In genomic region chr3:42696356-42697301, GRCh38 we compare ENCODE assay signal across 18 cellular contexts. TPM values are rescaled to one million over a fixed set of nuclear protein-coding genes. Genes with fewer than 3 reads are reported as not detected.
A peak's percentile ranks its signal among the peaks of the same experiment; 100 is the strongest.
DNase-seq lines count a peak whose midpoint lies in the region; ATAC-seq and TF ChIP-seq lines count a peak whose summit lies in the region.
"Had no signal": no experiment of that assay in that cellular context is flagged by ENCODE, and none has a peak within 500 bp of the region (broad histone marks: within the 10 kb centered on the region; RNA-seq: fewer than 3 reads in every experiment).

No MANE protein-coding gene starts in this region.

- ATAC-seq in SK-N-SH treated with all-trans-retinoic acid at 6 μM for 48 hours (no peak), IMR-90 (ENCODE audit: low read depth) (no peak), HG02759 (IDR thresholded peaks at IDR 0.05; ENCODE audit: unreplicated experiment) (no peak)

- H3K18ac ChIP-seq in IMR-90 (ENCODE audit: low read depth, low read length), result no peak overlapping the region
- no peak overlapping the region for H3K18ac ChIP-seq in mesendoderm (ENCODE audit: low read length)

- no peak for TF ChIP-seq EP300 in SK-N-SH (IDR thresholded peaks at IDR 0.05; ENCODE audit: borderline replicate concordance in 1 of 2, low read depth in 1 of 2, low read length in 1 of 2)
- TF ChIP-seq EP300 in stomach (IDR thresholded peaks at IDR 0.05), result no peak

- H3K79me1 ChIP-seq in IMR-90 (ENCODE audit: low read depth in 1 of 2, low read length in 2 of 2) (no peaks in the 10 kb centered on the region), mesendoderm (ENCODE audit: low read length) (no peaks in the 10 kb centered on the region)

- POLR2A ChIA-PET in SK-N-SH (lab: Yijun Ruan, JAX), result no interaction called here
- POLR2A ChIA-PET in IMR-90 (lab: Charles Lee; ENCODE audit: unreplicated experiment), result no interaction called here

- no TSS peak for BruUV-seq in IMR-90 (replicated peaks; lab: Mats Ljungman, UMichigan)

- TF ChIP-seq RAD21 in SK-N-SH (IDR thresholded peaks at IDR 0.05; ENCODE audit: low read length) (no peak), IMR-90 (IDR thresholded peaks at IDR 0.05; ENCODE audit: low read length) (no peak)

- in situ Hi-C loops in IMR-90 (cut with MboI; ENCODE audit: low sequenced_read_pairs), result no loop called here

- TF ChIP-seq POLR2A in IMR-90 (IDR thresholded peaks at IDR 0.05; ENCODE audit: low read depth, low read length), result no peak
- no peak for TF ChIP-seq POLR2A in stomach (IDR thresholded peaks at IDR 0.05)

- H3K9me3 ChIP-seq in SK-N-SH (no peaks in the 10 kb centered on the region), IMR-90 (ENCODE audit: control insufficient read depth, insufficient read depth, low read length) (no peaks in the 10 kb centered on the region), stomach (no peaks in the 10 kb centered on the region)
- H3K9me3 ChIP-seq: BE2C had no signal

- no peaks in the 10 kb centered on the region for H3F3A ChIP-seq in SK-N-SH (replicated peaks; ENCODE audit: insufficient read depth)

- H3K9me2 ChIP-seq in SK-N-SH, result no peaks in the 10 kb centered on the region

- no peak overlapping the region for H2BK20ac ChIP-seq in IMR-90 (ENCODE audit: low read depth, low read length)

- H3K27me3 ChIP-seq in SK-N-SH (ENCODE audit: insufficient read depth), result no peaks in the 10 kb centered on the region; the same call in 1 of the 2 replicates
- peaks cover 55% of the 10 kb centered on the region for H3K27me3 ChIP-seq in IMR-90 (ENCODE audit: control insufficient read depth, insufficient read depth, low read length)
- peaks cover 0 to 16% (median 0%) of the 10 kb centered on the region in 3 donors for H3K27me3 ChIP-seq in stomach
- no peaks in the 10 kb centered on the region for H3K27me3 ChIP-seq in mesendoderm (ENCODE audit: insufficient read depth, low read length, poor library complexity)
- H3K27me3 ChIP-seq: BE2C had no signal

- H3K56ac ChIP-seq in IMR-90 (ENCODE audit: extremely low read depth, insufficient read depth, low read length) (no peak overlapping the region), mesendoderm (ENCODE audit: low read length) (no peak overlapping the region)

- dilution Hi-C loops in IMR-90 (cut with HindIII; ENCODE audit: low sequenced_read_pairs, unreplicated experiment), result no loop called here

- peak overlapping the region; percentile 20 for H2AK9ac ChIP-seq in IMR-90 (replicated peaks; ENCODE audit: low read depth, low read length, poor library complexity)

- intact Hi-C loops in IMR-90 (cut with micrococcal nuclease) (no loop called here), stomach (cut with DNase I; ENCODE audit: low total_unique reads) (no loop called here)

- DNase-seq in SK-N-SH (peak; percentile 9), IMR-90 (no peak), mesenteric fat pad (ENCODE audit: low spot score) (peak; percentile 86), stomach (peak; percentile 17), CD1c-positive myeloid dendritic cell (ENCODE audit: extremely low spot score) (no peak), mesendoderm (no peak)
- DNase-seq: 8988T; BE2C; Calu3; CD4-positive, alpha-beta memory T cell; HCEC 1CT; NCI-H187 treated with DMSO at 0.1 percent for 48 hours; NCI-H446 had no signal

- H3K4ac ChIP-seq in IMR-90 (ENCODE audit: low read depth, low read length) (no peak overlapping the region), mesendoderm (ENCODE audit: low read depth, low read length) (no peak overlapping the region)

- no peak overlapping the region for H2BK15ac ChIP-seq in IMR-90 (ENCODE audit: low read depth, low read length)
- no peak overlapping the region for H2BK15ac ChIP-seq in mesendoderm (replicated peaks; ENCODE audit: low read depth)

- no peak overlapping the region for H2AFZ ChIP-seq in SK-N-SH (ENCODE audit: low read depth)
- H2AFZ ChIP-seq in IMR-90 (replicated peaks; ENCODE audit: low read length, poor library complexity), result peak overlapping the region; percentile 9

- no peak overlapping the region for H4K8ac ChIP-seq in IMR-90 (ENCODE audit: low read depth in 2 of 2, low read length in 2 of 2)
- H4K8ac ChIP-seq in mesendoderm (ENCODE audit: low read depth, low read length), result no peak overlapping the region

- H2BK120ac ChIP-seq in IMR-90 (ENCODE audit: low read depth, low read length) (no peak overlapping the region), mesendoderm (ENCODE audit: low read depth, low read length) (no peak overlapping the region)

- no peak overlapping the region for H3K9ac ChIP-seq in SK-N-SH
- H3K9ac ChIP-seq in IMR-90 (ENCODE audit: low read depth, low read length), result no peak overlapping the region
- H3K9ac ChIP-seq in mesendoderm (ENCODE audit: low read length), result no peak overlapping the region

- no peak overlapping the region for H2AK5ac ChIP-seq in IMR-90 (ENCODE audit: low read depth, low read length)
- H2AK5ac ChIP-seq in mesendoderm (ENCODE audit: low read length), result no peak overlapping the region

- no peaks in the 10 kb centered on the region for H3K36me3 ChIP-seq in SK-N-SH (replicated peaks in 1 of 2; ENCODE audit: control insufficient read depth in 1 of 2, insufficient read depth in 2 of 2, low read length in 1 of 2)
- H3K36me3 ChIP-seq in IMR-90 (ENCODE audit: control insufficient read depth, insufficient read depth, low read length), result no peaks in the 10 kb centered on the region
- H3K36me3 ChIP-seq in stomach, result no peaks in the 10 kb centered on the region
- no peaks in the 10 kb centered on the region for H3K36me3 ChIP-seq in mesendoderm (ENCODE audit: control insufficient read depth, insufficient read depth, low read length)
- H3K36me3 ChIP-seq: BE2C had no signal

- H2BK5ac ChIP-seq in IMR-90 (ENCODE audit: low read depth, low read length, poor library complexity, severe bottlenecking) (no peak overlapping the region), mesendoderm (ENCODE audit: low read length) (no peak overlapping the region)

- H3K27ac ChIP-seq in SK-N-SH (ENCODE audit: low read depth in 2 of 2, low read length in 1 of 2), result no peak overlapping the region
- no peak overlapping the region for H3K27ac ChIP-seq in IMR-90 (ENCODE audit: insufficient read depth, low read length)
- no peak overlapping the region for H3K27ac ChIP-seq in stomach
- H3K27ac ChIP-seq in mesendoderm (ENCODE audit: low read depth, low read length), result no peak overlapping the region
- H3K27ac ChIP-seq: RWPE1 had no signal

- H4K5ac ChIP-seq in IMR-90 (ENCODE audit: low read depth, low read length) (no peak overlapping the region), mesendoderm (ENCODE audit: low read length) (no peak overlapping the region)

- no peak overlapping the region for H3K23ac ChIP-seq in IMR-90 (ENCODE audit: low read depth, low read length)
- no peak overlapping the region for H3K23ac ChIP-seq in mesendoderm (ENCODE audit: low read length)

- no peaks in the 10 kb centered on the region for H4K20me1 ChIP-seq in SK-N-SH (ENCODE audit: insufficient read depth)
- no peaks in the 10 kb centered on the region; the same call in 1 of the 2 replicates for H4K20me1 ChIP-seq in IMR-90 (ENCODE audit: insufficient read depth, low read length)

- CTCF ChIA-PET in SK-N-SH (lab: Yijun Ruan, JAX) (no interaction called here), IMR-90 (lab: Yijun Ruan, JAX) (no interaction called here)

- no peak overlapping the region for H3K4me2 ChIP-seq in SK-N-SH
- H3K4me2 ChIP-seq in IMR-90 (ENCODE audit: low read depth, low read length), result no peak overlapping the region
- no peak overlapping the region for H3K4me2 ChIP-seq in mesendoderm (ENCODE audit: low read length)

- H3K9me1 ChIP-seq in IMR-90 (ENCODE audit: insufficient read depth, low read length), result no peaks in the 10 kb centered on the region; the same call in 1 of the 2 replicates

- H3K4me3 ChIP-seq in SK-N-SH (ENCODE audit: low read depth in 2 of 2, low read length in 1 of 2) (no peak overlapping the region), IMR-90 (ENCODE audit: insufficient read depth, low read depth, low read length) (no peak overlapping the region), stomach (no peak overlapping the region), mesendoderm (ENCODE audit: low read length) (no peak overlapping the region)

- H3K4me1 ChIP-seq in SK-N-SH (ENCODE audit: control insufficient read depth in 1 of 2, insufficient read depth in 2 of 2, low read depth in 1 of 2, low read length in 1 of 2) (no peaks in the 10 kb centered on the region; a peak in 1 of 4 replicates), IMR-90 (ENCODE audit: control insufficient read depth, insufficient read depth, low read length) (no peaks in the 10 kb centered on the region), stomach (peaks cover 0 to 4% (median 0%) of the 10 kb centered on the region in 4 donors), mesendoderm (ENCODE audit: control insufficient read depth, low read depth, low read length) (no peaks in the 10 kb centered on the region)
- H3K4me1 ChIP-seq: BE2C had no signal

- H3K14ac ChIP-seq in IMR-90 (replicated peaks; ENCODE audit: low read depth, low read length), result no peak overlapping the region

- TF ChIP-seq CTCF in SK-N-SH (IDR thresholded peaks at IDR 0.05) (no peak), IMR-90 (conservative IDR thresholded peaks at IDR 0.05; ENCODE audit: low read depth, low read length) (no peak), stomach (IDR thresholded peaks at IDR 0.05) (no peak)

- no peak overlapping the region for H4K91ac ChIP-seq in IMR-90 (ENCODE audit: insufficient read depth, low read depth, low read length)

- WGBS in SK-N-SH (ENCODE audit: low lambda C conversion rate), result 38% methylated on average over 18 of the region's 19 CpGs
- WGBS in IMR-90 (ENCODE audit: extremely low coverage in 2 of 2, insufficient read length in 1 of 2), 2 experiments, result 53% methylated on average over 9 of the region's 19 CpGs; no CpG with 5 or more reads in 1 of the 2 experiments
- 69 to 80% (median 75%) methylated on average over 16 to 19 of the region's 19 CpGs for WGBS in stomach, 5 donors
- no CpG with 5 or more reads among the region's 19 CpGs for WGBS in mesendoderm (ENCODE audit: extremely low coverage, insufficient coverage, low lambda C conversion rate)

- H3K79me2 ChIP-seq in SK-N-SH (ENCODE audit: insufficient read depth) (no peaks in the 10 kb centered on the region), mesendoderm (ENCODE audit: control insufficient read depth, insufficient read depth, low read length) (no peaks in the 10 kb centered on the region)

RNA-seq across cellular contexts. Expression of gene HHATL, which starts 6.0 kb away (rescaled TPM):
- polyA plus RNA-seq in SK-N-SH (2012; rRNA removed), result not detected in 2 replicates
- not detected in 2 replicates for polyA plus RNA-seq in SK-N-SH (2012; cell fraction: cytosol; rRNA removed)
- 0.09 TPM in 1 of 2 replicates, not detected in the other for polyA plus RNA-seq in SK-N-SH (2012; cell fraction: nucleus; rRNA removed)
- total RNA-seq in IMR-90 (2012; rRNA removed), result not detected in 2 replicates
- not detected in 2 replicates for polyA plus RNA-seq in IMR-90 (2012; rRNA removed)
- not detected in 2 replicates for polyA plus RNA-seq in IMR-90 (2012; cell fraction: cytosol; rRNA removed)
- polyA plus RNA-seq in IMR-90 (2012; cell fraction: nucleus; rRNA removed; ENCODE audit: low replicate concordance), result not detected in 2 replicates
- 0.48 TPM for total RNA-seq in mesenteric fat pad
- not detected for total RNA-seq in stomach
- polyA plus RNA-seq in stomach, result 1 to 10 TPM in 1 of 3 donors, under 1 TPM in 2; 0.81 to 6.9 (median 0.90) TPM
- not detected for polyA plus RNA-seq in mesendoderm (2013, experiment 1 of 2)
- not detected for polyA plus RNA-seq in mesendoderm (2013, experiment 2 of 2)
- total RNA-seq: Calu3; CD4-positive, alpha-beta memory T cell; G401; LHCN-M2 had no signal
- polyA plus RNA-seq: CD4-positive, alpha-beta memory T cell had no signal

RNA-seq across cellular contexts. Expression of gene KLHL40, which starts 11.3 kb away (rescaled TPM):
- not detected in 2 replicates for polyA plus RNA-seq in SK-N-SH (2012; rRNA removed)
- not detected in 2 replicates for polyA plus RNA-seq in SK-N-SH (2012; cell fraction: cytosol; rRNA removed)
- polyA plus RNA-seq in SK-N-SH (2012; cell fraction: nucleus; rRNA removed), result not detected in 2 replicates
- not detected in 2 replicates for total RNA-seq in IMR-90 (2012; rRNA removed)
- not detected in 2 replicates for polyA plus RNA-seq in IMR-90 (2012; rRNA removed)
- polyA plus RNA-seq in IMR-90 (2012; cell fraction: cytosol; rRNA removed), result not detected in 2 replicates
- polyA plus RNA-seq in IMR-90 (2012; cell fraction: nucleus; rRNA removed; ENCODE audit: low replicate concordance), result not detected in 2 replicates
- total RNA-seq in mesenteric fat pad, result not detected
- under 1 TPM in 1 of 5 donors, not detected in 4; 0.18 TPM for total RNA-seq in stomach
- polyA plus RNA-seq in stomach, result 1 to 10 TPM in 1 of 3 donors, under 1 TPM in 1, not detected in 1; 0.05 to 2.0 TPM
- polyA plus RNA-seq in mesendoderm (2013, experiment 1 of 2), result not detected
- polyA plus RNA-seq in mesendoderm (2013, experiment 2 of 2), result not detected
- total RNA-seq: Calu3; CD4-positive, alpha-beta memory T cell; G401 had no signal
- polyA plus RNA-seq: CD4-positive, alpha-beta memory T cell had no signal

RNA-seq across cellular contexts. Expression of gene ZBTB47, which starts 43.1 kb away (rescaled TPM):
- polyA plus RNA-seq in SK-N-SH (2012; rRNA removed) (9.9 and 13.0 TPM in 2 replicates), IMR-90 (2012; rRNA removed) (16.8 and 17.3 TPM in 2 replicates), stomach (10 to 100 TPM; 10.4 to 40.0 (median 32.1) TPM)
- polyA plus RNA-seq in SK-N-SH (2012; cell fraction: cytosol; rRNA removed), result 4.3 and 7.4 TPM in 2 replicates
- polyA plus RNA-seq in SK-N-SH (2012; cell fraction: nucleus; rRNA removed), result 18.6 and 21.5 TPM in 2 replicates
- total RNA-seq in IMR-90 (2012; rRNA removed) (9.7 and 10.9 TPM in 2 replicates), mesenteric fat pad (58.2 TPM), stomach (10 to 100 TPM; 10.1 to 40.3 (median 19.6) TPM)
- polyA plus RNA-seq in IMR-90 (2012; cell fraction: cytosol; rRNA removed), result 7.1 and 19.6 TPM in 2 replicates
- 23.6 and 53.1 TPM in 2 replicates for polyA plus RNA-seq in IMR-90 (2012; cell fraction: nucleus; rRNA removed; ENCODE audit: low replicate concordance)
- polyA plus RNA-seq in mesendoderm (2013, experiment 1 of 2), result 1.2 TPM
- 1.2 TPM for polyA plus RNA-seq in mesendoderm (2013, experiment 2 of 2)
- polyA plus RNA-seq: CD4-positive, alpha-beta memory T cell had no signal

Comparison
In these comparisons a context has a peak if more than half of its experiments do, and no peak if none do; other contexts are left out.
1. DNase-seq: peak in SK-N-SH (single experiment), mesenteric fat pad (single experiment) and stomach (single experiment); none in IMR-90 (single experiment), CD1c-positive myeloid dendritic cell (single experiment) and mesendoderm (single experiment).